In genomic region chr4:87410157-87410556, GRCh38 we compare ENCODE assay signal across 26 cellular contexts. TPM values are rescaled to one million over a fixed set of nuclear protein-coding genes. Genes with fewer than 3 reads are reported as not detected.
DNase-seq lines count a peak whose midpoint lies in the region; ATAC-seq and TF ChIP-seq lines count a peak whose summit lies in the region.
"Had no signal": no experiment of that assay in that cellular context is flagged by ENCODE, and none has a peak within 500 bp of the region (broad histone marks: within the 10 kb centered on the region; RNA-seq: fewer than 3 reads in every experiment).

No MANE protein-coding gene starts in this region.

- H4K20me1 ChIP-seq in fibroblast of lung (ENCODE audit: control insufficient read depth, extremely low read depth, insufficient read depth, low read length): no peaks in the 10 kb centered on the region

- no peaks in the 10 kb centered on the region for H3K4me1 ChIP-seq in fibroblast of lung (ENCODE audit: control insufficient read depth, extremely low read depth, insufficient read depth, low read length)
- H3K4me1 ChIP-seq in mucosa of descending colon (ENCODE audit: low read depth): peaks cover 15% of the 10 kb centered on the region
- H3K4me1 ChIP-seq: thyroid gland had no signal

- H3K27ac ChIP-seq in fibroblast of lung (ENCODE audit: insufficient read depth, low read length): no peak overlapping the region
- H3K27ac ChIP-seq: cardiac muscle cell, HL-60, thyroid gland had no signal

- no peak overlapping the region for H3K4me3 ChIP-seq in fibroblast of lung (replicated peaks in 1 of 4; ENCODE audit: control extremely low read depth in 1 of 4, insufficient read depth in 1 of 4, low read depth in 3 of 4, low read length in 4 of 4)
- no peak overlapping the region for H3K4me3 ChIP-seq in mucosa of descending colon
- H3K4me3 ChIP-seq: cardiac muscle cell, thyroid gland had no signal

- peak; percentile 28 for ATAC-seq in mucosa of descending colon
- ATAC-seq: left ventricle myocardium superior; natural killer cell treated with Interleukin-12 subunit alpha and Interleukin-12 subunit beta and Interleukin-15 and Interleukin-18, amount 100 ng/mL, for 72 hours; WTC11 had no signal

- no peaks in the 10 kb centered on the region for H3K27me3 ChIP-seq in fibroblast of lung (ENCODE audit: control insufficient read depth, insufficient read depth, low read length)
- H3K27me3 ChIP-seq: cardiac muscle cell, thyroid gland had no signal

- no peaks in the 10 kb centered on the region for H3K9me3 ChIP-seq in fibroblast of lung (ENCODE audit: control insufficient read depth, insufficient read depth, low read depth, low read length)
- no peaks in the 10 kb centered on the region for H3K9me3 ChIP-seq in mucosa of descending colon
- H3K9me3 ChIP-seq: thyroid gland had no signal

- TF ChIP-seq CTCF in fibroblast of lung (conservative IDR thresholded peaks at IDR 0.05 in 1 of 2, IDR thresholded peaks at IDR 0.05 in 1 of 2; ENCODE audit: low read depth in 1 of 2, low read length in 2 of 2) (no peak), mucosa of descending colon (IDR thresholded peaks at IDR 0.05) (no peak)

- H3K36me3 ChIP-seq in fibroblast of lung (ENCODE audit: control insufficient read depth, insufficient read depth, low read length) (no peaks in the 10 kb centered on the region), mucosa of descending colon (ENCODE audit: low read depth) (no peaks in the 10 kb centered on the region)
- H3K36me3 ChIP-seq: cardiac muscle cell, thyroid gland had no signal

- peak; percentile 70 for DNase-seq in NCI-H226
- DNase-seq in fibroblast of lung (ENCODE audit: low read depth in 2 of 2): peak; percentile 14 to 46
- no peak for DNase-seq in mucosa of descending colon
- DNase-seq in DMS153 (lab: John Stamatoyannopoulos, UW): no peak
- DNase-seq in activated gamma-delta T cell treated with Interleukin-2 at 50 U/mL for 16 hours: no peak
- DNase-seq in H4 (ENCODE audit: low spot score): no peak
- no peak for DNase-seq in middle frontal gyrus (ENCODE audit: extremely low spot score, low spot score)
- DNase-seq: activated CD4-positive, alpha-beta T cell treated with anti-CD3 and anti-CD28 coated beads, Interleukin-2, amount 10 ng/mL, durations not matched to agents 7 days and 5 days; activated effector memory CD4-positive, alpha-beta T cell treated with anti-CD3 and anti-CD28 coated beads, Interleukin-2, amount 50 U/mL, for 16 hours; activated naive CD8-positive, alpha-beta T cell treated with anti-CD3 and anti-CD28 coated beads for 36 hours; activated T-cell treated with anti-CD3 and anti-CD28 coated beads, Interleukin-2, amount 50 U/mL, for 1 hour; aorta; effector CD4-positive, alpha-beta T cell; Kasumi-1; left ventricle myocardium superior; NCI-H1436 treated with DMSO at 0.1 percent for 48 hours; NCI-H2081 treated with DMSO at 0.1 percent for 48 hours; NCI-H2227 treated with DMSO at 0.1 percent for 48 hours; NCI-H526 treated with DMSO at 0.1 percent for 48 hours; Right ventricle myocardium superior; stimulated activated CD4-positive, alpha-beta T cell treated with anti-CD3 and anti-CD28 coated beads, Interleukin-4, amount 100 ng/mL, for 24 hours; thyroid gland had no signal

- H2AFZ ChIP-seq in fibroblast of lung (ENCODE audit: low read length): no peak overlapping the region

- no peak overlapping the region for H3K9ac ChIP-seq in fibroblast of lung (ENCODE audit: insufficient read depth, low read length)

- H3K4me2 ChIP-seq in fibroblast of lung (ENCODE audit: extremely low read depth, insufficient read depth, low read length): no peak overlapping the region

- H3K79me2 ChIP-seq in fibroblast of lung (ENCODE audit: control insufficient read depth, insufficient read depth, low read length): no peaks in the 10 kb centered on the region

- intact Hi-C loops in mucosa of descending colon (cut with DNase I, micrococcal nuclease): no loop called here

RNA-seq across cellular contexts. Expression of gene NUDT9, which starts 12.2 kb away (rescaled TPM):
- total RNA-seq in fibroblast of lung (16.4 and 18.8 TPM in 2 replicates), mucosa of descending colon (10 to 100 TPM; 32.5 to 35.8 (median 32.8) TPM)
- 28.8 and 29.2 TPM in 2 replicates for polyA plus RNA-seq in fibroblast of lung
- polyA plus RNA-seq in fibroblast of lung (2012): 25.1 and 27.6 TPM in 2 replicates
- 5.5 and 12.6 TPM in 2 replicates for polyA minus RNA-seq in fibroblast of lung (ENCODE audit: low replicate concordance)
- 12.6 and 16.0 TPM in 2 replicates for total RNA-seq in H4 (2014; rRNA removed; shearing (Covaris generic))

RNA-seq across cellular contexts. Expression of gene HSD17B11, which starts 19.2 kb away (rescaled TPM):
- 64.1 and 69.6 TPM in 2 replicates for total RNA-seq in fibroblast of lung
- polyA plus RNA-seq in fibroblast of lung: 39.1 and 60.5 TPM in 2 replicates
- 25.1 and 35.5 TPM in 2 replicates for polyA plus RNA-seq in fibroblast of lung (2012)
- 0.63 and 1.6 TPM in 2 replicates for polyA minus RNA-seq in fibroblast of lung (ENCODE audit: low replicate concordance)
- total RNA-seq in mucosa of descending colon: 100 to 1,000 TPM; 142 to 252 (median 250) TPM
- 34.8 and 37.3 TPM in 2 replicates for total RNA-seq in H4 (2014; rRNA removed; shearing (Covaris generic))

Comparison
In these comparisons a context has a peak if more than half of its experiments do, and no peak if none do; other contexts are left out.
1. DNase-seq: peak in NCI-H226 (single experiment) and fibroblast of lung (2 of 2); none in mucosa of descending colon (0 of 3), DMS153 (single experiment), activated gamma-delta T cell treated with Interleukin-2 at 50 U/mL for 16 hours (single experiment), H4 (single experiment) and middle frontal gyrus (single experiment).